8 cellular contexts compared by ENCODE assay signal in the genomic region with DNA sequence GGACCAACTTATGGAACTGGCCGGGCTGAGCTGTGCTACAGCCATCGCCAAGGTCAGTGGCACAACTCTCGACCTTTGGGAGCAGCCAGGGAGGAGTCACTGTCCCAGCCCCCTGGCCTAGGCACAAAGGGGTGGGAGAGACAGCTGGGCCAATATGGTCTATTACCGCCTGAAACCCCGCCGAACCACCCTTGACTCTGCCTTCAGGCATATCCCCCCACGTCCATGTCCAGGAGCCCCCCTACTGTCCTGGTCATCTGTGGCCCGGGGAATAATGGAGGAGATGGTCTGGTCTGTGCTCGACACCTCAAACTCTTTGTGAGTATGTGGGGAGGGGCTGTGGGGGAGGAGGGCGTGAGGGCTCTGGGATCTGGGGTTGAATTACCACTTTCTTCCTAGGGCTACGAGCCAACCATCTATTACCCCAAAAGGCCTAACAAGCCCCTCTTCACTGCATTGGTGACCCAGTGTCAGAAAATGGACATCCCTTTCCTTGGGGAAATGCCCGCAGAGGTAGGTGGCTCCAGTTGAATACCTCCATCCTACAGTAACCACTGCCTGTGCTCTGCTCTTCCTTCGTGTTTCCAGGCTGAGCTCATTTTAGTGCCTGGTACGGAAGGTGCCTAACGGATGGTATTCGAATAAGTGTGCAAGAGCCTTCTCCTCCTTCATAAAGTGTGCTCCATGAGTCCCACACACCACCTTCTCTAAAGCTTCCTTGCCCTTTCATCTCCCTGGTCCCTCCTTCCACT. TPM values are rescaled to one million over a fixed set of nuclear protein-coding genes. Genes with fewer than 3 reads are reported as not detected.
DNase-seq lines count a peak whose midpoint lies in the region; ATAC-seq and TF ChIP-seq lines count a peak whose summit lies in the region.

No MANE protein-coding gene starts in this region.

- no peaks in the 10 kb centered on the region for H3K27me3 Mint-ChIP-seq in memory B cell

- intact Hi-C loops in cardiac septum (cut with DNase I) = loop anchor here (5.0 kb wide), 1 partner anchor 85 kb away; no protein-coding TSS in a partner anchor
- intact Hi-C loops in body of pancreas (cut with DNase I) = no loop called here
- intact Hi-C loops in vagina (cut with DNase I) = no loop called here

- H3K4me3 ChIP-seq in cardiac muscle cell = peak overlapping the region; percentile 83
- H3K4me3 ChIP-seq in body of pancreas = peak overlapping the region; percentile 34 to 82
- peak overlapping the region; percentile 65 to 81 for H3K4me3 ChIP-seq in vagina

- TF ChIP-seq POLR2A in body of pancreas (IDR thresholded peaks at IDR 0.05) = no peak
- TF ChIP-seq POLR2A in vagina (IDR thresholded peaks at IDR 0.05) = no peak

- H3K9me3 ChIP-seq in cardiac muscle cell (ENCODE audit: low read depth) = no peaks in the 10 kb centered on the region
- no peaks in the 10 kb centered on the region for H3K9me3 ChIP-seq in body of pancreas
- no peaks in the 10 kb centered on the region for H3K9me3 ChIP-seq in vagina

- peak overlapping the region; percentile 84 for H3K27ac Mint-ChIP-seq in memory B cell

- H3K4me1 Mint-ChIP-seq in memory B cell = peaks cover 19% of the 10 kb centered on the region

- no peak for TF ChIP-seq CTCF in cardiac muscle cell (IDR thresholded peaks at IDR 0.05; ENCODE audit: low read depth, low read length)
- no peak for TF ChIP-seq CTCF in body of pancreas (IDR thresholded peaks at IDR 0.05)
- TF ChIP-seq CTCF in vagina (IDR thresholded peaks at IDR 0.05) = no peak

- H3K27ac ChIP-seq in cardiac muscle cell (no peak overlapping the region), body of pancreas (peak overlapping the region; percentile 76 to 86 (median 80)), vagina (peak overlapping the region; percentile 84)

- H3K27me3 ChIP-seq in cardiac muscle cell (no peaks in the 10 kb centered on the region), body of pancreas (no peaks in the 10 kb centered on the region), vagina (no peaks in the 10 kb centered on the region)

- H3K4me1 ChIP-seq in cardiac muscle cell (ENCODE audit: low read depth) = peaks cover 5% of the 10 kb centered on the region
- H3K4me1 ChIP-seq in body of pancreas = peaks cover 16% of the 10 kb centered on the region
- peaks cover 20% of the 10 kb centered on the region for H3K4me1 ChIP-seq in vagina

- H3K36me3 ChIP-seq in cardiac muscle cell (peaks cover 7% of the 10 kb centered on the region), body of pancreas (replicated peaks in 1 of 2; ENCODE audit: insufficient read depth in 1 of 2, low read depth in 2 of 2) (peaks cover 0 to 3% of the 10 kb centered on the region in 2 donors), vagina (peaks cover 0 to 28% of the 10 kb centered on the region in 2 donors)

- H3K9me3 Mint-ChIP-seq in memory B cell = no peaks in the 10 kb centered on the region

- H3K4me3 Mint-ChIP-seq in memory B cell = peak overlapping the region; percentile 84

- H3K36me3 Mint-ChIP-seq in memory B cell = peaks cover 12% of the 10 kb centered on the region

- 47 to 69% methylated on average over 12 to 16 of the region's 16 CpGs for WGBS in body of pancreas, 2 donors

- ATAC-seq in body of pancreas = no peak
- ATAC-seq in memory B cell (ENCODE audit: low read depth) = no peak

- no peak for DNase-seq in cardiac muscle cell (ENCODE audit: low read depth in 1 of 2, low spot score in 1 of 2)
- DNase-seq in cardiac septum (ENCODE audit: low spot score) = no peak
- DNase-seq in body of pancreas = no peak
- no peak for DNase-seq in memory B cell (ENCODE audit: low spot score in 2 of 2)
- DNase-seq in vagina (ENCODE audit: extremely low spot score in 2 of 2) = no peak
- DNase-seq in stimulated activated naive CD4-positive, alpha-beta T cell treated with Interleukin-2 at 50 U/mL for 16 hours (lab: John Stamatoyannopoulos, UW) = no peak
- DNase-seq in NCI-H1436 (lab: John Stamatoyannopoulos, UW) = no peak
- DNase-seq in AML-193 (lab: John Stamatoyannopoulos, UW) = no peak

RNA-seq across cellular contexts. Expression of a gene that starts 0.8 kb away (rescaled TPM):
- 130 and 179 TPM in 2 replicates for total RNA-seq in cardiac muscle cell
- polyA plus RNA-seq in cardiac muscle cell = 154 and 166 TPM in 2 replicates
- total RNA-seq in cardiac septum = 91.4 TPM
- total RNA-seq in body of pancreas = 10 to 100 TPM; 46.1 to 62.8 TPM
- 46.7 TPM for total RNA-seq in vagina

RNA-seq across cellular contexts. Expression of a gene that starts 8.9 kb away (rescaled TPM):
- total RNA-seq in cardiac muscle cell = 6.0 and 14.4 TPM in 2 replicates
- polyA plus RNA-seq in cardiac muscle cell = 42.4 and 48.4 TPM in 2 replicates
- 15.5 TPM for total RNA-seq in cardiac septum
- total RNA-seq in body of pancreas = 1 to 10 TPM; 8.9 to 9.6 TPM
- 25.8 TPM for total RNA-seq in vagina

RNA-seq across cellular contexts. Expression of a gene that starts 12.8 kb away (rescaled TPM):
- total RNA-seq in cardiac muscle cell (0.15 and 0.18 TPM in 2 replicates), cardiac septum (not detected), body of pancreas (not detected), vagina (not detected)
- 1.1 TPM in 1 of 2 replicates, not detected in the other for polyA plus RNA-seq in cardiac muscle cell

RNA-seq across cellular contexts. Expression of a gene that starts 20.0 kb away (rescaled TPM):
- total RNA-seq in cardiac muscle cell (4.2 and 31.8 TPM in 2 replicates), cardiac septum (0.16 TPM), body of pancreas (under 1 TPM in 1 of 2 donors, not detected in 1; 0.52 TPM), vagina (2.9 TPM)
- 0.95 and 10.0 TPM in 2 replicates for polyA plus RNA-seq in cardiac muscle cell

RNA-seq across cellular contexts. Expression of a gene that starts 26.9 kb away (rescaled TPM):
- total RNA-seq in cardiac muscle cell (7.6 and 19.0 TPM in 2 replicates), cardiac septum (0.43 TPM), body of pancreas (not detected), vagina (not detected)
- polyA plus RNA-seq in cardiac muscle cell = 8.5 and 15.7 TPM in 2 replicates
